In the genomic region with DNA sequence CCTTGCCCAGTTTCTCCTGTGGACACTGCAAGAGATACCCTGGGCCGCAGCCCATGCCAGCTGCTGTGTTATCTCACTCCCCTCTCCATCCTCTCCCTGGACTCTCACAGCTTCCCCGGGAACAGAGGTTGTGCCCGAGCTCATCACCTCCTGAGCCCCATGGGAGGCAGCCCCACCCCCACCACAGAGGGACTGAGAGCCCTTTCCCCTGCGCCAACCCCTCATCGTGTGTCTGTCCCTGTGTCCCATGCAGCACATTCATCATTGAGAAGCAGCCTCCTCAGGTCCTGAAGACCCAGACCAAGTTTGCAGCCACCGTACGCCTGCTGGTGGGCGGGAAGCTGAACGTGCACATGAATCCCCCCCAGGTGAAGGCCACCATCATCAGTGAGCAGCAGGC, we compare ENCODE assay signal across 20 cellular contexts. TPM values are rescaled to one million over a fixed set of nuclear protein-coding genes. Genes with fewer than 3 reads are reported as not detected.
DNase-seq lines count a peak whose midpoint lies in the region; ATAC-seq and TF ChIP-seq lines count a peak whose summit lies in the region.
"Had no signal": no experiment of that assay in that cellular context is flagged by ENCODE, and none has a peak within 500 bp of the region (broad histone marks: within the 10 kb centered on the region; RNA-seq: fewer than 3 reads in every experiment).

No MANE protein-coding gene starts in this region.

- peaks cover 30% of the 10 kb centered on the region for H3K4me1 Mint-ChIP-seq in activated T-cell treated with anti-CD3 and anti-CD28 coated beads, Interleukin-2, amount 50 U/mL, for 24 hours (ENCODE audit: low read depth)
- peaks cover 42% of the 10 kb centered on the region for H3K4me1 Mint-ChIP-seq in activated T-cell treated with anti-CD3 and anti-CD28 coated beads, Interleukin-2, amount 50 U/mL, for 72 hours (ENCODE audit: low read depth)
- peaks cover 19% of the 10 kb centered on the region for H3K4me1 Mint-ChIP-seq in activated T-helper 17 cell treated with anti-CD3 and anti-CD28 coated beads, Interleukin-2, amount 50 U/mL, for 72 hours
- peaks cover 21% of the 10 kb centered on the region for H3K4me1 Mint-ChIP-seq in glutamatergic neuron (ENCODE audit: low read depth, unreplicated experiment)
- peaks cover 33 to 37% of the 10 kb centered on the region in 2 donors for H3K4me1 Mint-ChIP-seq in stimulated activated naive B cell treated with anti-CD40 and anti-IgM and Interleukin-4, amounts not matched to agents 10 μg/mL and 1 μg/mL and 100 μg/mL, for 72 hours
- H3K4me1 Mint-ChIP-seq: B cell, IgD-negative memory B cell had no signal

- H3K4me3 Mint-ChIP-seq in activated T-cell treated with anti-CD3 and anti-CD28 coated beads, Interleukin-2, amount 50 U/mL, for 24 hours: no peak overlapping the region
- no peak overlapping the region for H3K4me3 Mint-ChIP-seq in activated T-cell treated with anti-CD3 and anti-CD28 coated beads, Interleukin-2, amount 50 U/mL, for 72 hours
- no peak overlapping the region for H3K4me3 Mint-ChIP-seq in activated T-helper 17 cell treated with anti-CD3 and anti-CD28 coated beads, Interleukin-2, amount 50 U/mL, for 72 hours
- H3K4me3 Mint-ChIP-seq in glutamatergic neuron (ENCODE audit: unreplicated experiment): no peak overlapping the region
- H3K4me3 Mint-ChIP-seq in stimulated activated naive B cell treated with anti-CD40 and anti-IgM and Interleukin-4, amounts not matched to agents 10 μg/mL and 1 μg/mL and 100 μg/mL, for 72 hours: no peak overlapping the region
- H3K4me3 Mint-ChIP-seq: B cell; CD8-positive, alpha-beta memory T cell; IgD-negative memory B cell had no signal

- TF ChIP-seq CTCF in glutamatergic neuron (IDR thresholded peaks at IDR 0.05; ENCODE audit: partially characterized antibody, unreplicated experiment) (no peak), mucosa of descending colon (IDR thresholded peaks at IDR 0.05) (no peak)

- H3K27ac Mint-ChIP-seq in activated T-cell treated with anti-CD3 and anti-CD28 coated beads, Interleukin-2, amount 50 U/mL, for 24 hours: peak overlapping the region; percentile 56
- no peak overlapping the region for H3K27ac Mint-ChIP-seq in activated T-cell treated with anti-CD3 and anti-CD28 coated beads, Interleukin-2, amount 50 U/mL, for 72 hours
- H3K27ac Mint-ChIP-seq in activated T-helper 17 cell treated with anti-CD3 and anti-CD28 coated beads, Interleukin-2, amount 50 U/mL, for 72 hours: peak overlapping the region; percentile 28
- H3K27ac Mint-ChIP-seq in glutamatergic neuron (ENCODE audit: unreplicated experiment): peak overlapping the region; percentile 45
- peak overlapping the region; percentile 83 for H3K27ac Mint-ChIP-seq in stimulated activated naive B cell treated with anti-CD40 and anti-IgM and Interleukin-4, amounts not matched to agents 10 μg/mL and 1 μg/mL and 100 μg/mL, for 72 hours
- H3K27ac Mint-ChIP-seq: IgD-negative memory B cell had no signal

- H3K36me3 ChIP-seq in mucosa of descending colon (ENCODE audit: low read depth): no peaks in the 10 kb centered on the region

- H3K9me3 Mint-ChIP-seq in activated T-cell treated with anti-CD3 and anti-CD28 coated beads, Interleukin-2, amount 50 U/mL, for 24 hours: no peaks in the 10 kb centered on the region
- H3K9me3 Mint-ChIP-seq in activated T-cell treated with anti-CD3 and anti-CD28 coated beads, Interleukin-2, amount 50 U/mL, for 72 hours: no peaks in the 10 kb centered on the region
- no peaks in the 10 kb centered on the region for H3K9me3 Mint-ChIP-seq in activated T-helper 17 cell treated with anti-CD3 and anti-CD28 coated beads, Interleukin-2, amount 50 U/mL, for 72 hours
- peaks cover 1% of the 10 kb centered on the region for H3K9me3 Mint-ChIP-seq in glutamatergic neuron (ENCODE audit: unreplicated experiment)
- no peaks in the 10 kb centered on the region for H3K9me3 Mint-ChIP-seq in stimulated activated naive B cell treated with anti-CD40 and anti-IgM and Interleukin-4, amounts not matched to agents 10 μg/mL and 1 μg/mL and 100 μg/mL, for 72 hours
- H3K9me3 Mint-ChIP-seq: CD8-positive, alpha-beta memory T cell; IgD-negative memory B cell had no signal

- intact Hi-C loops in mucosa of descending colon (cut with DNase I, micrococcal nuclease): no loop called here

- DNase-seq in activated T-cell treated with anti-CD3 and anti-CD28 coated beads, Interleukin-2, amount 50 U/mL, for 24 hours: no peak
- no peak for DNase-seq in activated T-cell treated with anti-CD3 and anti-CD28 coated beads, Interleukin-2, amount 50 U/mL, for 72 hours
- DNase-seq in glutamatergic neuron (no peak), mucosa of descending colon (no peak)
- no peak for DNase-seq in stimulated activated naive B cell treated with anti-CD40 and anti-IgM and Interleukin-4, amounts not matched to agents 10 μg/mL and 1 μg/mL and 100 μg/mL, for 72 hours
- DNase-seq: CD8-positive, alpha-beta memory T cell; COR-L47; DMS 273 treated with DMSO at 0.1 percent for 48 hours; DMS53; DND-41; EL; GM23248; HCEC 1CT had no signal

- no peaks in the 10 kb centered on the region for H3K27me3 Mint-ChIP-seq in activated T-cell treated with anti-CD3 and anti-CD28 coated beads, Interleukin-2, amount 50 U/mL, for 24 hours
- H3K27me3 Mint-ChIP-seq in activated T-cell treated with anti-CD3 and anti-CD28 coated beads, Interleukin-2, amount 50 U/mL, for 72 hours (ENCODE audit: low read depth): no peaks in the 10 kb centered on the region
- H3K27me3 Mint-ChIP-seq in activated T-helper 17 cell treated with anti-CD3 and anti-CD28 coated beads, Interleukin-2, amount 50 U/mL, for 72 hours: no peaks in the 10 kb centered on the region
- H3K27me3 Mint-ChIP-seq in glutamatergic neuron (ENCODE audit: unreplicated experiment): peaks cover 3% of the 10 kb centered on the region
- H3K27me3 Mint-ChIP-seq in stimulated activated naive B cell treated with anti-CD40 and anti-IgM and Interleukin-4, amounts not matched to agents 10 μg/mL and 1 μg/mL and 100 μg/mL, for 72 hours: no peaks in the 10 kb centered on the region
- H3K27me3 Mint-ChIP-seq: B cell; CD8-positive, alpha-beta memory T cell; IgD-negative memory B cell had no signal

- ATAC-seq in activated T-cell treated with anti-CD3 and anti-CD28 coated beads, Interleukin-2, amount 50 U/mL, for 72 hours (replicated peaks in 1 of 2): no peak
- ATAC-seq in activated T-helper 17 cell treated with anti-CD3 and anti-CD28 coated beads, Interleukin-2, amount 50 U/mL, for 72 hours (replicated peaks): no peak
- ATAC-seq in stimulated activated naive B cell treated with anti-CD40 and anti-IgM and Interleukin-4, amounts not matched to agents 10 μg/mL and 1 μg/mL and 100 μg/mL, for 72 hours (replicated peaks): no peak
- ATAC-seq in GM21619 (IDR thresholded peaks at IDR 0.05; ENCODE audit: unreplicated experiment) (no peak), mucosa of descending colon (no peak)
- ATAC-seq: GM12878, HepG2 had no signal

- H3K4me3 ChIP-seq in mucosa of descending colon: no peak overlapping the region
- H3K4me3 ChIP-seq: BLaER1 treated with 17β-estradiol and CSF1 and Interleukin-3, amounts not matched to agents 10 nM and 100 nM; GM12878; GM23248 had no signal

- peaks cover 88% of the 10 kb centered on the region for H3K36me3 Mint-ChIP-seq in activated T-cell treated with anti-CD3 and anti-CD28 coated beads, Interleukin-2, amount 50 U/mL, for 24 hours (ENCODE audit: low read depth)
- peaks cover 18 to 39% of the 10 kb centered on the region in 2 donors for H3K36me3 Mint-ChIP-seq in activated T-cell treated with anti-CD3 and anti-CD28 coated beads, Interleukin-2, amount 50 U/mL, for 72 hours (ENCODE audit: insufficient read depth in 2 of 2)
- peaks cover 93% of the 10 kb centered on the region for H3K36me3 Mint-ChIP-seq in activated T-helper 17 cell treated with anti-CD3 and anti-CD28 coated beads, Interleukin-2, amount 50 U/mL, for 72 hours (ENCODE audit: low read depth)
- H3K36me3 Mint-ChIP-seq in glutamatergic neuron (ENCODE audit: unreplicated experiment): no peaks in the 10 kb centered on the region
- H3K36me3 Mint-ChIP-seq in stimulated activated naive B cell treated with anti-CD40 and anti-IgM and Interleukin-4, amounts not matched to agents 10 μg/mL and 1 μg/mL and 100 μg/mL, for 72 hours: peaks cover 54 to 59% of the 10 kb centered on the region in 2 donors

- H3K9me3 ChIP-seq in mucosa of descending colon: no peaks in the 10 kb centered on the region
- H3K9me3 ChIP-seq: BLaER1 treated with 17β-estradiol and CSF1 and Interleukin-3, amounts not matched to agents 10 nM and 100 nM had no signal

- H3K4me1 ChIP-seq in mucosa of descending colon (ENCODE audit: low read depth): no peaks in the 10 kb centered on the region
- H3K4me1 ChIP-seq: BLaER1 treated with 17β-estradiol and CSF1 and Interleukin-3, amounts not matched to agents 10 nM and 100 nM had no signal

RNA-seq across cellular contexts. Expression of a gene that starts 12.7 kb away (rescaled TPM):
- 100 to 1,000 TPM; 243 to 264 TPM for total RNA-seq in activated T-cell treated with anti-CD3 and anti-CD28 coated beads, Interleukin-2, amount 50 U/mL, for 72 hours
- 100 to 1,000 TPM; 133 to 305 TPM for total RNA-seq in activated T-helper 17 cell treated with anti-CD3 and anti-CD28 coated beads, Interleukin-2, amount 50 U/mL, for 72 hours
- total RNA-seq in glutamatergic neuron (ENCODE audit: unreplicated experiment) (3.4 TPM), mucosa of descending colon (10 to 100 TPM; 26.4 to 53.7 (median 29.7) TPM)

RNA-seq across cellular contexts. Expression of a gene that starts 24.8 kb away (rescaled TPM):
- total RNA-seq in activated T-cell treated with anti-CD3 and anti-CD28 coated beads, Interleukin-2, amount 50 U/mL, for 72 hours: 100 to 1,000 TPM; 252 to 269 TPM
- total RNA-seq in activated T-helper 17 cell treated with anti-CD3 and anti-CD28 coated beads, Interleukin-2, amount 50 U/mL, for 72 hours: 100 to 1,000 TPM; 124 to 255 TPM
- total RNA-seq in glutamatergic neuron (ENCODE audit: unreplicated experiment) (31.9 TPM), mucosa of descending colon (10 to 100 TPM; 30.1 to 93.0 (median 32.2) TPM)
